In the genomic region with DNA sequence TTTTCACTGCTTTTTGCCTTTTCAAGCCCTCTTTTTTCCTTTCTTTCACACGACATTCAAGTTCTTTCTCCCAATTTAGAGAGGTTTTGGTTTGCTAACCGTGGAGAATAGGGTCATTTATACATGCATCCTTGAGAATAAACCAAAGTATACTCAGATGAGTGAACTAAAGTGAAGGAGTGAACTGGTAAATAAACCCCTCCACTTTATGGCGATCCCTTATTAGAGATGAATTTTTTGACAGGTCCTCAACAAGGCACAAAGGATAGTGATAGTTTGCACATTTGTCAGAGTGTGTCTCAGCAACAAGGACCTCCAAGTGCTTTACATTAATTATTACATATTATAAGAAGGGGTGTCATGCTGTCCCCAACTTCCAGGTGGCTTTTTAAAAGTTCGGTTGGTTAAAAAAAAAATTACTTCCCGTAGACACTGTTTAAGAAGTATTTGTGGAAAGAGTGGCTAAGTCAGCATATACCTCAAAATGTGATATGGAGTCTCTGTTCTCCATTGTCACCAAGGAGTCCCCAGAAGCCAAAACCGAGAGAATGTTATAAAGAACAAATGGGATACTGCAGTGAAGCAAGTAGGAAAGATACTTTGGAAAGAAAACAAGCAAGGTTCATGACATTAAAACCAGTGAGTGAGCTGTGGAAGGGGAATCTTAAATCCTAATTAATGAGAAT, we compare ENCODE assay signal across 13 cellular contexts. TPM values are rescaled to one million over a fixed set of nuclear protein-coding genes. Genes with fewer than 3 reads are reported as not detected.
DNase-seq lines count a peak whose midpoint lies in the region; ATAC-seq, FAIRE-seq and TF ChIP-seq lines count a peak whose summit lies in the region.
"Had no signal": no experiment of that assay in that cellular context is flagged by ENCODE, and none has a peak within 500 bp of the region (broad histone marks: within the 10 kb centered on the region; RNA-seq: fewer than 3 reads in every experiment).

No MANE protein-coding gene starts in this region.

- H3K4me2 ChIP-seq in astrocyte (ENCODE audit: low read length): no peak overlapping the region

- no peaks in the 10 kb centered on the region for H3K79me2 ChIP-seq in astrocyte (ENCODE audit: insufficient read depth, low read length)

- H3K36me3 Mint-ChIP-seq in astrocyte (ENCODE audit: low read depth, unreplicated experiment) (no peaks in the 10 kb centered on the region), natural killer cell (no peaks in the 10 kb centered on the region)

- ATAC-seq in right cardiac atrium: no peak
- no peak for ATAC-seq in natural killer cell

- H3K4me1 Mint-ChIP-seq in astrocyte (ENCODE audit: low read depth, unreplicated experiment) (peaks cover 1% of the 10 kb centered on the region), natural killer cell (peaks cover 14 to 23% of the 10 kb centered on the region in 2 donors)

- H3K9me3 ChIP-seq in right cardiac atrium (ENCODE audit: control insufficient read depth, low read length) (no peaks in the 10 kb centered on the region), astrocyte (ENCODE audit: insufficient read depth, low read depth, low read length) (no peaks in the 10 kb centered on the region), uterus (no peaks in the 10 kb centered on the region)

- H3K27ac Mint-ChIP-seq in astrocyte (ENCODE audit: unreplicated experiment) (no peak overlapping the region), natural killer cell (no peak overlapping the region)

- H3K36me3 ChIP-seq in astrocyte (ENCODE audit: insufficient read depth, low read length): no peaks in the 10 kb centered on the region
- no peaks in the 10 kb centered on the region for H3K36me3 ChIP-seq in uterus

- H3K27me3 Mint-ChIP-seq in astrocyte (ENCODE audit: low read depth, unreplicated experiment) (peaks cover 51% of the 10 kb centered on the region), natural killer cell (ENCODE audit: low read depth in 2 of 2) (peaks cover 39 to 55% of the 10 kb centered on the region in 2 donors)

- no peaks in the 10 kb centered on the region for H4K20me1 ChIP-seq in astrocyte (ENCODE audit: insufficient read depth, low read length)

- no peak overlapping the region for H3K9ac ChIP-seq in astrocyte (ENCODE audit: low read length)

- FAIRE-seq in astrocyte (lab: Jason Lieb, UNC): no peak
- no peak for FAIRE-seq in GM12891 (lab: Jason Lieb, UNC)

- DNase-seq in right cardiac atrium (no peak), cardiac septum (ENCODE audit: low spot score) (no peak), astrocyte (ENCODE audit: low read depth) (no peak), natural killer cell (no peak), uterus (no peak), GM12891 (ENCODE audit: insufficient read length, low spot score) (no peak), D341Med (ENCODE audit: low spot score) (no peak)
- DNase-seq in activated CD8-positive, alpha-beta memory T cell treated with anti-CD3 and anti-CD28 coated beads for 24 hours: no peak
- DNase-seq: effector memory CD4-positive, alpha-beta T cell; GDM1; NCI-H345; posterior cingulate gyrus had no signal

- H3K4me3 Mint-ChIP-seq in astrocyte (ENCODE audit: unreplicated experiment) (peak overlapping the region; percentile 52), natural killer cell (peak overlapping the region; percentile 65)

- peaks cover under 1% of the 10 kb centered on the region for H3K4me1 ChIP-seq in right cardiac atrium (ENCODE audit: control insufficient read depth, insufficient read depth, low read length)
- peaks cover 6% of the 10 kb centered on the region for H3K4me1 ChIP-seq in astrocyte (ENCODE audit: insufficient read depth, low read length)
- no peaks in the 10 kb centered on the region for H3K4me1 ChIP-seq in uterus

- H2AFZ ChIP-seq in astrocyte (ENCODE audit: low read depth, low read length): no peak overlapping the region

- H3K4me3 ChIP-seq in right cardiac atrium (ENCODE audit: low read length) (no peak overlapping the region), astrocyte (ENCODE audit: insufficient read depth, low read depth, low read length) (no peak overlapping the region), uterus (peak overlapping the region in 1 of 2 donors; percentile 56)

- TF ChIP-seq CTCF in astrocyte (IDR thresholded peaks at IDR 0.05; ENCODE audit: insufficient read depth, low read depth, low read length): no peak
- TF ChIP-seq CTCF in natural killer cell (IDR thresholded peaks at IDR 0.05): no peak
- no peak for TF ChIP-seq CTCF in uterus (IDR thresholded peaks at IDR 0.05)

- no peaks in the 10 kb centered on the region for H3K27me3 ChIP-seq in right cardiac atrium (ENCODE audit: control insufficient read depth, insufficient read depth)
- H3K27me3 ChIP-seq in astrocyte (ENCODE audit: insufficient read depth, low read length): peaks cover 10% of the 10 kb centered on the region
- no peaks in the 10 kb centered on the region for H3K27me3 ChIP-seq in uterus

- no peak for TF ChIP-seq POLR2A in uterus (IDR thresholded peaks at IDR 0.05)
- TF ChIP-seq POLR2A in GM12891 (IDR thresholded peaks at IDR 0.05; ENCODE audit: low read depth, low read length): no peak

- peak overlapping the region; percentile 99 for H3K27ac ChIP-seq in right cardiac atrium (ENCODE audit: low read length)
- no peak overlapping the region for H3K27ac ChIP-seq in astrocyte (ENCODE audit: low read depth, low read length)
- H3K27ac ChIP-seq in uterus: peak overlapping the region; percentile 94 to 98

- 84% methylated on average over 6 of the region's 6 CpGs for WGBS in right cardiac atrium

- intact Hi-C loops in right cardiac atrium (cut with DNase I): no loop called here
- intact Hi-C loops in cardiac septum (cut with DNase I): loop anchor here (1.0 to 5.0 kb wide), 2 partner anchors 31 to 115 kb away; no protein-coding TSS in a partner anchor
- intact Hi-C loops in natural killer cell (cut with micrococcal nuclease): no loop called here
- intact Hi-C loops in uterus (cut with DNase I; ENCODE audit: low total_unique reads): no loop called here

- no peaks in the 10 kb centered on the region for H3K9me3 Mint-ChIP-seq in astrocyte (ENCODE audit: unreplicated experiment)
- no peaks in the 10 kb centered on the region for H3K9me3 Mint-ChIP-seq in natural killer cell

TF ChIP-seq in GM12891, 5 proteins besides CTCF, POLR2A, EP300 and RAD21:
- TF ChIP-seq PAX5 (IDR thresholded peaks at IDR 0.05; ENCODE audit: insufficient read depth, low read length, severe bottlenecking) (no peak), TAF1 (IDR thresholded peaks at IDR 0.05; ENCODE audit: low read depth, low read length) (no peak), POU2F2 (IDR thresholded peaks at IDR 0.05; ENCODE audit: low read depth, low read length) (no peak), SPI1 (IDR thresholded peaks at IDR 0.05; ENCODE audit: low read depth, low read length) (no peak), POLR2AphosphoS5 (IDR thresholded peaks at IDR 0.05; ENCODE audit: low read depth, low read length) (no peak)

RNA-seq across cellular contexts. Expression of a gene that starts 1.7 kb away (rescaled TPM):
- 10 to 100 TPM; 50.5 to 86.9 (median 73.9) TPM for total RNA-seq in right cardiac atrium
- polyA plus RNA-seq in right cardiac atrium: 32.2 TPM
- total RNA-seq in cardiac septum: 30.3 TPM
- 2.2 and 3.1 TPM in 2 replicates for total RNA-seq in astrocyte
- 1 to 10 TPM; 1.8 to 5.2 (median 4.4) TPM for total RNA-seq in natural killer cell
- total RNA-seq in uterus: 100 to 1,000 TPM in 3 of 4 donors, 10 to 100 TPM in 1; 87.1 to 252 (median 176) TPM
- 0.05 TPM for polyA plus RNA-seq in GM12891 (2012; ENCODE audit: low read depth, missing spikeins)
- total RNA-seq: H1 had no signal
